Comparison of ENCODE assay signal across 1 cellular context in the genomic region with DNA sequence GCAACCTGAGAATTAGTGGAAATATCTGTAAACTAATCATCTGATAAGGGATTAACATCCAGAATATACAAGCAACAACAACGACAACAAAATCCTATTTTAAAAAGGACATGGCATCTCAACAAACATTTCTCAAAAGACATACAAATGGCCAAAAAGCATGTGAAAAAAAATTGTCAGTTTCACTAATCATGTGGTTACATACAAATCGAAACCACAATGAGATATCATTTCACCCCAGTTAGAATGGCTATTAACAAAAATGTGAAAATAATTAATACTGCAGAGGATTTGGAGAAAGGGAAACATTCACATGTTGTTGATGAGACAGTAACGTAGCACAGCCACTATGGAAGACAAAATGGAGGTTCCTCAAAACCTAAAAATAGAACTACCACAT.
TF ChIP-seq lines count a peak whose summit lies in the region.

No MANE protein-coding gene starts in this region.

TF ChIP-seq in WTC11, 78 proteins besides CTCF, POLR2A, EP300 and RAD21 (continued from another document):
- TF ChIP-seq, protein P1, sequence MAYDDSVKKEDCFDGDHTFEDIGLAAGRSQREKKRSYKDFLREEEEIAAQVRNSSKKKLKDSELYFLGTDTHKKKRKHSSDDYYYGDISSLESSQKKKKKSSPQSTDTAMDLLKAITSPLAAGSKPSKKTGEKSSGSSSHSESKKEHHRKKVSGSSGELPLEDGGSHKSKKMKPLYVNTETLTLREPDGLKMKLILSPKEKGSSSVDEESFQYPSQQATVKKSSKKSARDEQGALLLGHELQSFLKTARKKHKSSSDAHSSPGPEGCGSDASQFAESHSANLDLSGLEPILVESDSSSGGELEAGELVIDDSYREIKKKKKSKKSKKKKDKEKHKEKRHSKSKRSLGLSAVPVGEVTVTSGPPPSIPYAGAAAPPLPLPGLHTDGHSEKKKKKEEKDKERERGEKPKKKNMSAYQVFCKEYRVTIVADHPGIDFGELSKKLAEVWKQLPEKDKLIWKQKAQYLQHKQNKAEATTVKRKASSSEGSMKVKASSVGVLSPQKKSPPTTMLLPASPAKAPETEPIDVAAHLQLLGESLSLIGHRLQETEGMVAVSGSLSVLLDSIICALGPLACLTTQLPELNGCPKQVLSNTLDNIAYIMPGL (CRISPR knock-in tag; IDR thresholded peaks at IDR 0.05): no peak
- no peak for TF ChIP-seq RORB (CRISPR knock-in tag; IDR thresholded peaks at IDR 0.05)
- no peak for TF ChIP-seq TP53 (CRISPR knock-in tag; IDR thresholded peaks at IDR 0.05)
- no peak for TF ChIP-seq NR3C1 (CRISPR knock-in tag; conservative IDR thresholded peaks at IDR 0.05; ENCODE audit: low read depth)
- TF ChIP-seq, protein P2, sequence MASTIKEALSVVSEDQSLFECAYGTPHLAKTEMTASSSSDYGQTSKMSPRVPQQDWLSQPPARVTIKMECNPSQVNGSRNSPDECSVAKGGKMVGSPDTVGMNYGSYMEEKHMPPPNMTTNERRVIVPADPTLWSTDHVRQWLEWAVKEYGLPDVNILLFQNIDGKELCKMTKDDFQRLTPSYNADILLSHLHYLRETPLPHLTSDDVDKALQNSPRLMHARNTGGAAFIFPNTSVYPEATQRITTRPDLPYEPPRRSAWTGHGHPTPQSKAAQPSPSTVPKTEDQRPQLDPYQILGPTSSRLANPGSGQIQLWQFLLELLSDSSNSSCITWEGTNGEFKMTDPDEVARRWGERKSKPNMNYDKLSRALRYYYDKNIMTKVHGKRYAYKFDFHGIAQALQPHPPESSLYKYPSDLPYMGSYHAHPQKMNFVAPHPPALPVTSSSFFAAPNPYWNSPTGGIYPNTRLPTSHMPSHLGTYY (CRISPR knock-in tag; IDR thresholded peaks at IDR 0.05): no peak
- no peak for TF ChIP-seq HMGA2 (CRISPR knock-in tag; IDR thresholded peaks at IDR 0.05)
- TF ChIP-seq FOXP1 (CRISPR knock-in tag; IDR thresholded peaks at IDR 0.05; ENCODE audit: borderline replicate concordance): no peak
- TF ChIP-seq GABPB1 (CRISPR knock-in tag; IDR thresholded peaks at IDR 0.05): no peak
